Comparison of ENCODE assay signal across 1 cellular context in the genomic region with DNA sequence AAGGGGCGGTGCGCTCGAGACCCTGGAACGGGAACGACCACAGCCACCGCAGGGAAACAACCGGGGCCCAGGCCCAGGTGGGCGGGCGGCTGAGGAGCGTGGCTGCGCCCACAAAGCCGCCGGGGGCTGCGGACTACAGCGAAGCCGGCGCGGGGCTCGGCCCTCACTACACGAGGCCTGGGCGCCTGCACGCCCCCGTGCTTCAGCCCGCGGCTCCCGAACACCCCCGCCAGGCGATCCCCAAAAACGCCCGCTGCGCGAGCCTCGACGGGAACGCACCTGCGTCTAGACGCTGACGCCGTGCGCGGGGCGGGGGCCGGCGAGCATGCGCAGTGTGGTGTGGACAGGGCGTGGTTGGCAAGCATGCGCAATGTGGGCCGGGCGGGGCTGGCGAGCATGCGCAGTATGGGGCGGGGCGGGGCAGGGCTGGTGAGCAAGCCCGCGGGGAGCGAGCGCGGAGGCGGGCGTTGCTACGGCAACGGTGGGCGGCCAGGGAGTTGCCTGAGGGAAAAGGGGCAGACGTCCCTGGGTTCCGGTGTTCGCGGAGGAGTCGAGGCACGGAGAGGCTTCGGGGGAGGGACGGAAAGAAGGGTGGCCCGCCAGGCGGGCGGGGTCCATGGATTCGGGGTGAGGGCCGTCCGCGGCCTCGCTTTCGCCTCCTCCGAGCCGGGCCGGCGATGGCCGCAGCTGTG.
TF ChIP-seq lines count a peak whose summit lies in the region.

A gene (plus strand): TSS at position 518 of the 692 bp plus-strand sequence. CDS start 3,104 bp downstream, outside the sequence.

TF ChIP-seq in WTC11, 78 proteins besides CTCF, POLR2A, EP300 and RAD21 (continued from another document):
- TF ChIP-seq FOXK1 (CRISPR knock-in tag; IDR thresholded peaks at IDR 0.05) (peak; percentile 97), TCF7 (CRISPR knock-in tag; IDR thresholded peaks at IDR 0.05; ENCODE audit: low read depth) (peak; percentile 80; the same call in 1 of the 2 replicates), ESRRA (CRISPR knock-in tag; IDR thresholded peaks at IDR 0.05; ENCODE audit: borderline replicate concordance) (peak; percentile 95; the same call in 1 of the 2 replicates), ZNF232 (CRISPR knock-in tag; IDR thresholded peaks at IDR 0.05) (peak; percentile 99), TP53 (CRISPR knock-in tag; IDR thresholded peaks at IDR 0.05) (peak; percentile 97; the same call in 1 of the 2 replicates), ELF4 (CRISPR knock-in tag; IDR thresholded peaks at IDR 0.05; ENCODE audit: low read depth) (peak; percentile 98), KAT7 (CRISPR knock-in tag; IDR thresholded peaks at IDR 0.05; ENCODE audit: borderline replicate concordance) (peak; percentile 38; the same call in 1 of the 2 replicates), ATF1 (CRISPR knock-in tag; IDR thresholded peaks at IDR 0.05) (no peak; the same call in 1 of the 2 replicates), NFE2L1 (CRISPR knock-in tag; IDR thresholded peaks at IDR 0.05) (peak; percentile 96)
- TF ChIP-seq, protein P1, sequence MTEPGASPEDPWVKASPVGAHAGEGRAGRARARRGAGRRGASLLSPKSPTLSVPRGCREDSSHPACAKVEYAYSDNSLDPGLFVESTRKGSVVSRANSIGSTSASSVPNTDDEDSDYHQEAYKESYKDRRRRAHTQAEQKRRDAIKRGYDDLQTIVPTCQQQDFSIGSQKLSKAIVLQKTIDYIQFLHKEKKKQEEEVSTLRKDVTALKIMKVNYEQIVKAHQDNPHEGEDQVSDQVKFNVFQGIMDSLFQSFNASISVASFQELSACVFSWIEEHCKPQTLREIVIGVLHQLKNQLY (CRISPR knock-in tag; IDR thresholded peaks at IDR 0.05), result peak; percentile 79; the same call in 1 of the 2 replicates
- TF ChIP-seq, protein P2, sequence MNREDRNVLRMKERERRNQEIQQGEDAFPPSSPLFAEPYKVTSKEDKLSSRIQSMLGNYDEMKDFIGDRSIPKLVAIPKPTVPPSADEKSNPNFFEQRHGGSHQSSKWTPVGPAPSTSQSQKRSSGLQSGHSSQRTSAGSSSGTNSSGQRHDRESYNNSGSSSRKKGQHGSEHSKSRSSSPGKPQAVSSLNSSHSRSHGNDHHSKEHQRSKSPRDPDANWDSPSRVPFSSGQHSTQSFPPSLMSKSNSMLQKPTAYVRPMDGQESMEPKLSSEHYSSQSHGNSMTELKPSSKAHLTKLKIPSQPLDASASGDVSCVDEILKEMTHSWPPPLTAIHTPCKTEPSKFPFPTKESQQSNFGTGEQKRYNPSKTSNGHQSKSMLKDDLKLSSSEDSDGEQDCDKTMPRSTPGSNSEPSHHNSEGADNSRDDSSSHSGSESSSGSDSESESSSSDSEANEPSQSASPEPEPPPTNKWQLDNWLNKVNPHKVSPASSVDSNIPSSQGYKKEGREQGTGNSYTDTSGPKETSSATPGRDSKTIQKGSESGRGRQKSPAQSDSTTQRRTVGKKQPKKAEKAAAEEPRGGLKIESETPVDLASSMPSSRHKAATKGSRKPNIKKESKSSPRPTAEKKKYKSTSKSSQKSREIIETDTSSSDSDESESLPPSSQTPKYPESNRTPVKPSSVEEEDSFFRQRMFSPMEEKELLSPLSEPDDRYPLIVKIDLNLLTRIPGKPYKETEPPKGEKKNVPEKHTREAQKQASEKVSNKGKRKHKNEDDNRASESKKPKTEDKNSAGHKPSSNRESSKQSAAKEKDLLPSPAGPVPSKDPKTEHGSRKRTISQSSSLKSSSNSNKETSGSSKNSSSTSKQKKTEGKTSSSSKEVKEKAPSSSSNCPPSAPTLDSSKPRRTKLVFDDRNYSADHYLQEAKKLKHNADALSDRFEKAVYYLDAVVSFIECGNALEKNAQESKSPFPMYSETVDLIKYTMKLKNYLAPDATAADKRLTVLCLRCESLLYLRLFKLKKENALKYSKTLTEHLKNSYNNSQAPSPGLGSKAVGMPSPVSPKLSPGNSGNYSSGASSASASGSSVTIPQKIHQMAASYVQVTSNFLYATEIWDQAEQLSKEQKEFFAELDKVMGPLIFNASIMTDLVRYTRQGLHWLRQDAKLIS (CRISPR knock-in tag; IDR thresholded peaks at IDR 0.05; ENCODE audit: borderline replicate concordance), result peak; percentile 85
- TF ChIP-seq, protein P3, sequence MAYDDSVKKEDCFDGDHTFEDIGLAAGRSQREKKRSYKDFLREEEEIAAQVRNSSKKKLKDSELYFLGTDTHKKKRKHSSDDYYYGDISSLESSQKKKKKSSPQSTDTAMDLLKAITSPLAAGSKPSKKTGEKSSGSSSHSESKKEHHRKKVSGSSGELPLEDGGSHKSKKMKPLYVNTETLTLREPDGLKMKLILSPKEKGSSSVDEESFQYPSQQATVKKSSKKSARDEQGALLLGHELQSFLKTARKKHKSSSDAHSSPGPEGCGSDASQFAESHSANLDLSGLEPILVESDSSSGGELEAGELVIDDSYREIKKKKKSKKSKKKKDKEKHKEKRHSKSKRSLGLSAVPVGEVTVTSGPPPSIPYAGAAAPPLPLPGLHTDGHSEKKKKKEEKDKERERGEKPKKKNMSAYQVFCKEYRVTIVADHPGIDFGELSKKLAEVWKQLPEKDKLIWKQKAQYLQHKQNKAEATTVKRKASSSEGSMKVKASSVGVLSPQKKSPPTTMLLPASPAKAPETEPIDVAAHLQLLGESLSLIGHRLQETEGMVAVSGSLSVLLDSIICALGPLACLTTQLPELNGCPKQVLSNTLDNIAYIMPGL (CRISPR knock-in tag; IDR thresholded peaks at IDR 0.05), result peak; percentile 63; the same call in 1 of the 2 replicates
- TF ChIP-seq, protein P4, sequence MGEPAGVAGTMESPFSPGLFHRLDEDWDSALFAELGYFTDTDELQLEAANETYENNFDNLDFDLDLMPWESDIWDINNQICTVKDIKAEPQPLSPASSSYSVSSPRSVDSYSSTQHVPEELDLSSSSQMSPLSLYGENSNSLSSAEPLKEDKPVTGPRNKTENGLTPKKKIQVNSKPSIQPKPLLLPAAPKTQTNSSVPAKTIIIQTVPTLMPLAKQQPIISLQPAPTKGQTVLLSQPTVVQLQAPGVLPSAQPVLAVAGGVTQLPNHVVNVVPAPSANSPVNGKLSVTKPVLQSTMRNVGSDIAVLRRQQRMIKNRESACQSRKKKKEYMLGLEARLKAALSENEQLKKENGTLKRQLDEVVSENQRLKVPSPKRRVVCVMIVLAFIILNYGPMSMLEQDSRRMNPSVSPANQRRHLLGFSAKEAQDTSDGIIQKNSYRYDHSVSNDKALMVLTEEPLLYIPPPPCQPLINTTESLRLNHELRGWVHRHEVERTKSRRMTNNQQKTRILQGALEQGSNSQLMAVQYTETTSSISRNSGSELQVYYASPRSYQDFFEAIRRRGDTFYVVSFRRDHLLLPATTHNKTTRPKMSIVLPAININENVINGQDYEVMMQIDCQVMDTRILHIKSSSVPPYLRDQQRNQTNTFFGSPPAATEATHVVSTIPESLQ (CRISPR knock-in tag; IDR thresholded peaks at IDR 0.05), result peak; percentile 81; the same call in 1 of the 2 replicates
- TF ChIP-seq, protein P5, sequence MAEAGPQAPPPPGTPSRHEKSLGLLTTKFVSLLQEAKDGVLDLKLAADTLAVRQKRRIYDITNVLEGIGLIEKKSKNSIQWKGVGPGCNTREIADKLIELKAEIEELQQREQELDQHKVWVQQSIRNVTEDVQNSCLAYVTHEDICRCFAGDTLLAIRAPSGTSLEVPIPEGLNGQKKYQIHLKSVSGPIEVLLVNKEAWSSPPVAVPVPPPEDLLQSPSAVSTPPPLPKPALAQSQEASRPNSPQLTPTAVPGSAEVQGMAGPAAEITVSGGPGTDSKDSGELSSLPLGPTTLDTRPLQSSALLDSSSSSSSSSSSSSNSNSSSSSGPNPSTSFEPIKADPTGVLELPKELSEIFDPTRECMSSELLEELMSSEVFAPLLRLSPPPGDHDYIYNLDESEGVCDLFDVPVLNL (CRISPR knock-in tag; IDR thresholded peaks at IDR 0.05; ENCODE audit: borderline replicate concordance, low read depth), result peak; percentile 81
